1 cellular context compared by ENCODE assay signal in the genomic region with DNA sequence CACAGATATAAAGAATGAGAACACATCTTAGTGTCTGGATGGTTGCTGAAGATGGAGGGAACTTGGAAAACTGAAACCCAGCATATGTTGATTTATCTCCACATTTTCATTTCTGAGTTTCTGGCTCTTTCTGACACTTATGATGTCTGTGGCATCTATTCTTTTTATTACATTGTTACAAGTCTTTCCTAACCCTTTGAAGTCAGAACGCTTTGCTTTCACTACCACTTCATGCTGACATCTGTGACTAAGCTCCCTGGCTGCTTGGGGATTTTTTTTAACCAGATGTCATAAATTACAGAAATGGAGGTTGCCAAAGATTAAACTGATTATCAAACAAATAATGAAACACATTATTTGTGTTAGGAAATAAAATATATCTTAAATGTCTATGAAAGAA.
TF ChIP-seq lines count a peak whose summit lies in the region.

No MANE protein-coding gene starts in this region.

TF ChIP-seq in GM12878, 131 proteins besides CTCF, POLR2A, EP300 and RAD21 (continued from another document):
- no peak for TF ChIP-seq ZBTB33 (IDR thresholded peaks at IDR 0.05)
- TF ChIP-seq MYB (IDR thresholded peaks at IDR 0.05; ENCODE audit: borderline replicate concordance, low read depth, low read length): no peak
- peak; percentile 62 for TF ChIP-seq DPF2 (IDR thresholded peaks at IDR 0.05)
- TF ChIP-seq TARDBP (IDR thresholded peaks at IDR 0.05; ENCODE audit: borderline replicate concordance): no peak
- TF ChIP-seq CBX5 (IDR thresholded peaks at IDR 0.05; ENCODE audit: low read depth): 0 out of 2 replicates have a peak, but pooled peaks have one; percentile 15
- TF ChIP-seq CHD1 (IDR thresholded peaks at IDR 0.05; ENCODE audit: low read depth, low read length): no peak
- TF ChIP-seq TCF3 (IDR thresholded peaks at IDR 0.05; ENCODE audit: borderline replicate concordance, insufficient read depth, low read depth, low read length): no peak
- TF ChIP-seq, protein P1, sequence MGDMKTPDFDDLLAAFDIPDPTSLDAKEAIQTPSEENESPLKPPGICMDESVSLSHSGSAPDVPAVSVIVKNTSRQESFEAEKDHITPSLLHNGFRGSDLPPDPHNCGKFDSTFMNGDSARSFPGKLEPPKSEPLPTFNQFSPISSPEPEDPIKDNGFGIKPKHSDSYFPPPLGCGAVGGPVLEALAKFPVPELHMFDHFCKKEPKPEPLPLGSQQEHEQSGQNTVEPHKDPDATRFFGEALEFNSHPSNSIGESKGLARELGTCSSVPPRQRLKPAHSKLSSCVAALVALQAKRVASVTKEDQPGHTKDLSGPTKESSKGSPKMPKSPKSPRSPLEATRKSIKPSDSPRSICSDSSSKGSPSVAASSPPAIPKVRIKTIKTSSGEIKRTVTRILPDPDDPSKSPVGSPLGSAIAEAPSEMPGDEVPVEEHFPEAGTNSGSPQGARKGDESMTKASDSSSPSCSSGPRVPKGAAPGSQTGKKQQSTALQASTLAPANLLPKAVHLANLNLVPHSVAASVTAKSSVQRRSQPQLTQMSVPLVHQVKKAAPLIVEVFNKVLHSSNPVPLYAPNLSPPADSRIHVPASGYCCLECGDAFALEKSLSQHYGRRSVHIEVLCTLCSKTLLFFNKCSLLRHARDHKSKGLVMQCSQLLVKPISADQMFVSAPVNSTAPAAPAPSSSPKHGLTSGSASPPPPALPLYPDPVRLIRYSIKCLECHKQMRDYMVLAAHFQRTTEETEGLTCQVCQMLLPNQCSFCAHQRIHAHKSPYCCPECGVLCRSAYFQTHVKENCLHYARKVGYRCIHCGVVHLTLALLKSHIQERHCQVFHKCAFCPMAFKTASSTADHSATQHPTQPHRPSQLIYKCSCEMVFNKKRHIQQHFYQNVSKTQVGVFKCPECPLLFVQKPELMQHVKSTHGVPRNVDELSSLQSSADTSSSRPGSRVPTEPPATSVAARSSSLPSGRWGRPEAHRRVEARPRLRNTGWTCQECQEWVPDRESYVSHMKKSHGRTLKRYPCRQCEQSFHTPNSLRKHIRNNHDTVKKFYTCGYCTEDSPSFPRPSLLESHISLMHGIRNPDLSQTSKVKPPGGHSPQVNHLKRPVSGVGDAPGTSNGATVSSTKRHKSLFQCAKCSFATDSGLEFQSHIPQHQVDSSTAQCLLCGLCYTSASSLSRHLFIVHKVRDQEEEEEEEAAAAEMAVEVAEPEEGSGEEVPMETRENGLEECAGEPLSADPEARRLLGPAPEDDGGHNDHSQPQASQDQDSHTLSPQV (IDR thresholded peaks at IDR 0.05): no peak
- TF ChIP-seq TCF12 (IDR thresholded peaks at IDR 0.05; ENCODE audit: low read depth, low read length): no peak
- TF ChIP-seq JUND (IDR thresholded peaks at IDR 0.05; ENCODE audit: low read depth, low read length): no peak
- no peak for TF ChIP-seq NRF1 (conservative IDR thresholded peaks at IDR 0.05; ENCODE audit: low read depth, low read length)
- no peak for TF ChIP-seq SREBF1 (IDR thresholded peaks at IDR 0.05; ENCODE audit: low read length)
- TF ChIP-seq SMAD1 (IDR thresholded peaks at IDR 0.05; ENCODE audit: low read depth, partially characterized antibody): no peak
- no peak for TF ChIP-seq ZZZ3 (IDR thresholded peaks at IDR 0.05; ENCODE audit: control insufficient read depth, insufficient read length, low read depth)
- TF ChIP-seq, protein P2, sequence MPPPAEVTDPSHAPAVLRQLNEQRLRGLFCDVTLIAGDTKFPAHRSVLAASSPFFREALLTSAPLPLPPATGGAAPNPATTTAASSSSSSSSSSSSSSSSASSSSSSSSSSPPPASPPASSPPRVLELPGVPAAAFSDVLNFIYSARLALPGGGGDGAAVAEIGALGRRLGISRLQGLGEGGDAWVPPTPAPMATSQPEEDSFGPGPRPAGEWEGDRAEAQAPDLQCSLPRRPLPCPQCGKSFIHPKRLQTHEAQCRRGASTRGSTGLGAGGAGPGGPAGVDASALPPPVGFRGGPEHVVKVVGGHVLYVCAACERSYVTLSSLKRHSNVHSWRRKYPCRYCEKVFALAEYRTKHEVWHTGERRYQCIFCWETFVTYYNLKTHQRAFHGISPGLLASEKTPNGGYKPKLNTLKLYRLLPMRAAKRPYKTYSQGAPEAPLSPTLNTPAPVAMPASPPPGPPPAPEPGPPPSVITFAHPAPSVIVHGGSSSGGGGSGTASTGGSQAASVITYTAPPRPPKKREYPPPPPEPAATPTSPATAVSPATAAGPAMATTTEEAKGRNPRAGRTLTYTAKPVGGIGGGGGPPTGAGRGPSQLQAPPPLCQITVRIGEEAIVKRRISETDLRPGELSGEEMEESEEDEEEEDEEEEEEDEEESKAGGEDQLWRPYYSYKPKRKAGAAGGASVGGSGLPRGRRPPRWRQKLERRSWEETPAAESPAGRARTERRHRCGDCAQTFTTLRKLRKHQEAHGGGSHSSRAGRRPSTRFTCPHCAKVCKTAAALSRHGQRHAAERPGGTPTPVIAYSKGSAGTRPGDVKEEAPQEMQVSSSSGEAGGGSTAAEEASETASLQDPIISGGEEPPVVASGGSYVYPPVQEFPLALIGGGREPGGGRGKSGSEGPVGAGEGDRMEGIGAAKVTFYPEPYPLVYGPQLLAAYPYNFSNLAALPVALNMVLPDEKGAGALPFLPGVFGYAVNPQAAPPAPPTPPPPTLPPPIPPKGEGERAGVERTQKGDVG (CRISPR knock-in tag; IDR thresholded peaks at IDR 0.05): no peak
- TF ChIP-seq CHD2 (IDR thresholded peaks at IDR 0.05; ENCODE audit: borderline replicate concordance, low read depth, low read length): no peak
- TF ChIP-seq ETV6 (conservative IDR thresholded peaks at IDR 0.05 in 1 of 2, IDR thresholded peaks at IDR 0.05 in 1 of 2; ENCODE audit: borderline replicate concordance in 1 of 2, low read depth in 1 of 2): no peak; a peak in 1 of 4 replicates
- TF ChIP-seq MTA2 (IDR thresholded peaks at IDR 0.05; ENCODE audit: low read depth): peak; percentile 75; the same call in 1 of the 2 replicates
- TF ChIP-seq JUNB (IDR thresholded peaks at IDR 0.05): peak; percentile 73
- TF ChIP-seq ATF2 (IDR thresholded peaks at IDR 0.05; ENCODE audit: low read length): peak; percentile 50; the same call in 1 of the 2 replicates
- TF ChIP-seq RBBP5 (conservative IDR thresholded peaks at IDR 0.05): no peak
- no peak for TF ChIP-seq BMI1 (IDR thresholded peaks at IDR 0.05; ENCODE audit: borderline replicate concordance)
- TF ChIP-seq, protein P3, sequence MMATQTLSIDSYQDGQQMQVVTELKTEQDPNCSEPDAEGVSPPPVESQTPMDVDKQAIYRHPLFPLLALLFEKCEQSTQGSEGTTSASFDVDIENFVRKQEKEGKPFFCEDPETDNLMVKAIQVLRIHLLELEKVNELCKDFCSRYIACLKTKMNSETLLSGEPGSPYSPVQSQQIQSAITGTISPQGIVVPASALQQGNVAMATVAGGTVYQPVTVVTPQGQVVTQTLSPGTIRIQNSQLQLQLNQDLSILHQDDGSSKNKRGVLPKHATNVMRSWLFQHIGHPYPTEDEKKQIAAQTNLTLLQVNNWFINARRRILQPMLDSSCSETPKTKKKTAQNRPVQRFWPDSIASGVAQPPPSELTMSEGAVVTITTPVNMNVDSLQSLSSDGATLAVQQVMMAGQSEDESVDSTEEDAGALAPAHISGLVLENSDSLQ (IDR thresholded peaks at IDR 0.05): peak; percentile 66; the same call in 1 of the 2 replicates
- TF ChIP-seq ZNF207 (IDR thresholded peaks at IDR 0.05; ENCODE audit: borderline replicate concordance): no peak
- TF ChIP-seq POU2F2 (IDR thresholded peaks at IDR 0.05; ENCODE audit: borderline replicate concordance, low read depth, low read length): no peak
- TF ChIP-seq SIX5 (IDR thresholded peaks at IDR 0.05; ENCODE audit: low read depth, low read length, severe bottlenecking): no peak
- no peak for TF ChIP-seq ZBTB40 (IDR thresholded peaks at IDR 0.05; ENCODE audit: borderline replicate concordance)
- TF ChIP-seq TCF7 (IDR thresholded peaks at IDR 0.05; ENCODE audit: borderline replicate concordance): peak; percentile 96
- no peak for TF ChIP-seq PML (IDR thresholded peaks at IDR 0.05; ENCODE audit: low read length)
- no peak for TF ChIP-seq YBX1 (IDR thresholded peaks at IDR 0.05)
- TF ChIP-seq CREB1 (IDR thresholded peaks at IDR 0.05; ENCODE audit: low read depth): peak; percentile 54; the same call in 1 of the 2 replicates
- TF ChIP-seq HSF1 (IDR thresholded peaks at IDR 0.05; ENCODE audit: low read depth, low read length): no peak
- TF ChIP-seq SMARCA5 (IDR thresholded peaks at IDR 0.05): no peak
- TF ChIP-seq MYC (IDR thresholded peaks at IDR 0.05; ENCODE audit: insufficient read depth, insufficient read length, insufficient replicate concordance, low read length, severe bottlenecking): no peak
- TF ChIP-seq MXI1 (IDR thresholded peaks at IDR 0.05; ENCODE audit: low read depth, low read length): no peak
- TF ChIP-seq SMC3 (IDR thresholded peaks at IDR 0.05; ENCODE audit: borderline replicate concordance, low read length): no peak
- no peak for TF ChIP-seq STAT3 (IDR thresholded peaks at IDR 0.05; ENCODE audit: low read depth, low read length)
- no peak for TF ChIP-seq SMAD5 (IDR thresholded peaks at IDR 0.05; ENCODE audit: low read depth)
